22 cellular contexts compared by ENCODE assay signal in genomic region chr19:2743099-2743498, GRCh38. TPM values are rescaled to one million over a fixed set of nuclear protein-coding genes. Genes with fewer than 3 reads are reported as not detected.
"Had no signal": no experiment of that assay in that cellular context is flagged by ENCODE, and none has a peak within 500 bp of the region (broad histone marks: within the 10 kb centered on the region; RNA-seq: fewer than 3 reads in every experiment).

No MANE protein-coding gene starts in this region.

- H3K36me3 ChIP-seq: esophagus squamous epithelium, neutrophil, pancreas, right lobe of liver, tibial artery had no signal

- H3K27ac ChIP-seq: coronary artery, esophagus squamous epithelium, neutrophil, pancreas, right lobe of liver, testis, tibial artery had no signal

- ATAC-seq: effector memory CD8-positive, alpha-beta T cell; left lobe of liver; natural killer cell; pancreas; right lobe of liver; stimulated activated naive B cell treated with anti-CD40 and anti-IgM and Interleukin-4, amounts not matched to agents 10 μg/mL and 1 μg/mL and 100 μg/mL, for 72 hours had no signal

- H3K27me3 ChIP-seq: pancreas, right lobe of liver, testis had no signal

- H3K9me3 ChIP-seq: esophagus squamous epithelium, neutrophil, pancreas, right lobe of liver, testis, tibial artery had no signal

- DNase-seq: dermis blood vessel endothelial cell; effector memory CD8-positive, alpha-beta T cell; erythroblast; esophagus squamous epithelium; foreskin melanocyte; kidney; mammary epithelial cell; mesendoderm; midbrain; natural killer cell; pancreas; right lobe of liver; small intestine; stimulated activated CD4-positive, alpha-beta T cell treated with anti-CD3 and anti-CD28 coated beads, Interleukin-15, amount 100 ng/mL, for 24 hours; stimulated activated CD4-positive, alpha-beta T cell treated with anti-CD3 and anti-CD28 coated beads, Interleukin-2, amount 100 ng/mL, for 48 hours; stimulated activated naive B cell treated with anti-CD40 and anti-IgM and Interleukin-4, amounts not matched to agents 10 μg/mL and 1 μg/mL and 100 μg/mL, for 72 hours; testis; tibial artery had no signal

- H3K4me3 ChIP-seq: coronary artery, esophagus squamous epithelium, pancreas, right lobe of liver, testis, tibial artery had no signal

RNA-seq across cellular contexts. Expression of gene GNG7, which starts 40.6 kb away (rescaled TPM):
- total RNA-seq: myocyte had no signal
